ENCODE assay signal across 3 cellular contexts in the genomic region with DNA sequence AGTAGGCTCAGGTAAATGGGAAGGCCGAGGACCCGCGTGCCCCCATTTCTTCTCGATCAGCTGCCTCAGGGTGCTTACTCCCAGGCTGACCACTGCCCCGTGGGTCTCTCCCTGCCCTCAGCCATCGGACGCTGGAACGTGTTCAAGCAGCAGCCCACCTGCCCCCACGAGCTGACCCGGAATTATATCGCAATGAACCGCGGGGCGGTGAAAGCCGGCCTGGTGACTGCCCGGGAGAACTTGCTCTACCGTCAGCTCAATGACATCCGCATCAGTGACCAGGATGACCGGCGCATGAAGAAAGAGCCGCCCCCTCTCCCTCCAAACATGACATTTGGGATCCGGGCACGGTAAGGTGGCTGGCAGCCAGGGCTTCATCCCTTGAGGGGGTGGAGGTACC.
"Had no signal": no experiment of that assay in that cellular context is flagged by ENCODE, and none has a peak within 500 bp of the region (broad histone marks: within the 10 kb centered on the region; RNA-seq: fewer than 3 reads in every experiment).

No MANE protein-coding gene starts in this region.

- H3K4me3 ChIP-seq: GM12878 had no signal

- ATAC-seq: GM12878 had no signal

- DNase-seq: GDM1, GF-D8 had no signal
